8 cellular contexts compared by ENCODE assay signal in genomic region chr17:77571562-77571981, GRCh38.
DNase-seq lines count a peak whose midpoint lies in the region; ATAC-seq and TF ChIP-seq lines count a peak whose summit lies in the region.

No MANE protein-coding gene starts in this region.

- POLR2A ChIA-PET in naive thymus-derived CD8-positive, alpha-beta T cell (lab: Charles Lee): interaction anchor here (0.6 to 0.7 kb wide), 2 partner anchors 272 to 387 kb away, joined by 4 to 5 read pairs; partner anchors contain the start of gene TNRC6C

- H3K27me3 Mint-ChIP-seq in CD14-positive monocyte (ENCODE audit: low read depth in 3 of 3): peaks cover 4 to 29% (median 21%) of the 10 kb centered on the region in 3 donors
- H3K27me3 Mint-ChIP-seq in dendritic cell treated with granulocyte-macrophage colony-stimulating factor and Interleukin-4, amounts not matched to agents 40 ng/mL and 50 ng/mL, for 4 days: peaks cover 58% of the 10 kb centered on the region
- H3K27me3 Mint-ChIP-seq in naive thymus-derived CD8-positive, alpha-beta T cell: peaks cover 0 to 10% (median 2%) of the 10 kb centered on the region in 5 donors

- intact Hi-C loops in CD14-positive monocyte (cut with micrococcal nuclease): no loop called here
- intact Hi-C loops in dendritic cell treated with granulocyte-macrophage colony-stimulating factor and Interleukin-4, amounts not matched to agents 40 ng/mL and 50 ng/mL, for 4 days (cut with micrococcal nuclease): no loop called here

- peak overlapping the region in 1 of 7 donors; percentile 15 for H3K27ac Mint-ChIP-seq in CD14-positive monocyte
- no peak overlapping the region for H3K27ac Mint-ChIP-seq in dendritic cell treated with granulocyte-macrophage colony-stimulating factor and Interleukin-4, amounts not matched to agents 40 ng/mL and 50 ng/mL, for 4 days
- peak overlapping the region in 7 of 10 donors; percentile 3 to 90 (median 35) for H3K27ac Mint-ChIP-seq in naive thymus-derived CD8-positive, alpha-beta T cell

- no peak for DNase-seq in CD14-positive monocyte (ENCODE audit: low spot score)
- DNase-seq in NCI-H524 treated with DMSO at 0.1 percent for 48 hours (lab: John Stamatoyannopoulos, UW): peak; percentile 46
- DNase-seq in naive thymus-derived CD8-positive, alpha-beta T cell: peak in 8 of 10 donors; percentile 7 to 64 (median 29)
- DNase-seq in D341Med (ENCODE audit: low spot score): no peak
- DNase-seq in NCI-H748 (lab: John Stamatoyannopoulos, UW; ENCODE audit: unreplicated experiment): no peak
- DNase-seq in omental fat pad (ENCODE audit: low spot score): no peak

- no peaks in the 10 kb centered on the region for H3K36me3 Mint-ChIP-seq in CD14-positive monocyte
- H3K36me3 Mint-ChIP-seq in dendritic cell treated with granulocyte-macrophage colony-stimulating factor and Interleukin-4, amounts not matched to agents 40 ng/mL and 50 ng/mL, for 4 days (ENCODE audit: low read depth): no peaks in the 10 kb centered on the region
- no peaks in the 10 kb centered on the region for H3K36me3 Mint-ChIP-seq in naive thymus-derived CD8-positive, alpha-beta T cell

- peaks cover 0 to 4% (median 0%) of the 10 kb centered on the region in 7 donors for H3K9me3 Mint-ChIP-seq in CD14-positive monocyte
- no peaks in the 10 kb centered on the region for H3K9me3 Mint-ChIP-seq in dendritic cell treated with granulocyte-macrophage colony-stimulating factor and Interleukin-4, amounts not matched to agents 40 ng/mL and 50 ng/mL, for 4 days
- no peaks in the 10 kb centered on the region for H3K9me3 Mint-ChIP-seq in naive thymus-derived CD8-positive, alpha-beta T cell

- H3K4me3 Mint-ChIP-seq in CD14-positive monocyte: peak overlapping the region; percentile 74 to 84
- H3K4me3 Mint-ChIP-seq in dendritic cell treated with granulocyte-macrophage colony-stimulating factor and Interleukin-4, amounts not matched to agents 40 ng/mL and 50 ng/mL, for 4 days: peak overlapping the region; percentile 45
- peak overlapping the region; percentile 67 to 81 (median 71) for H3K4me3 Mint-ChIP-seq in naive thymus-derived CD8-positive, alpha-beta T cell

- TF ChIP-seq CTCF in CD14-positive monocyte (IDR thresholded peaks at IDR 0.05): no peak
- TF ChIP-seq CTCF in omental fat pad (IDR thresholded peaks at IDR 0.05): no peak

- ATAC-seq in naive thymus-derived CD8-positive, alpha-beta T cell: peak; percentile 87 to 89
- ATAC-seq in GM18873 (IDR thresholded peaks at IDR 0.05; ENCODE audit: low FRiP score, unreplicated experiment) (no peak), omental fat pad (ENCODE audit: low FRiP score) (no peak)

- peaks cover 31% of the 10 kb centered on the region for H3K4me1 Mint-ChIP-seq in CD14-positive monocyte
- H3K4me1 Mint-ChIP-seq in dendritic cell treated with granulocyte-macrophage colony-stimulating factor and Interleukin-4, amounts not matched to agents 40 ng/mL and 50 ng/mL, for 4 days (ENCODE audit: low read depth): peaks cover 57% of the 10 kb centered on the region
- H3K4me1 Mint-ChIP-seq in naive thymus-derived CD8-positive, alpha-beta T cell: peaks cover 8 to 18% (median 13%) of the 10 kb centered on the region in 4 donors

Comparison
In these comparisons a context has a peak if more than half of its experiments do, and no peak if none do; other contexts are left out.
1. DNase-seq: peak in NCI-H524 treated with DMSO at 0.1 percent for 48 hours (single experiment) and naive thymus-derived CD8-positive, alpha-beta T cell (8 of 10); none in CD14-positive monocyte (single experiment), D341Med (single experiment), NCI-H748 (single experiment) and omental fat pad (single experiment).
2. ATAC-seq: peak in naive thymus-derived CD8-positive, alpha-beta T cell (2 of 2); none in GM18873 (single experiment) and omental fat pad (single experiment).
3. Peak in every context shown above with its lines, with median percentiles within 50 percentile points of each other: H3K4me3 Mint-ChIP-seq.